In genomic region chr4:107115185-107115847, GRCh38 we compare ENCODE assay signal across 18 cellular contexts.
DNase-seq lines count a peak whose midpoint lies in the region; ATAC-seq and TF ChIP-seq lines count a peak whose summit lies in the region.
"Had no signal": no experiment of that assay in that cellular context is flagged by ENCODE, and none has a peak within 500 bp of the region (broad histone marks: within the 10 kb centered on the region; RNA-seq: fewer than 3 reads in every experiment).

No MANE protein-coding gene starts in this region.

- H3K9me3 ChIP-seq in mammary epithelial cell (replicated peaks; ENCODE audit: insufficient read depth, low read length) = no peaks in the 10 kb centered on the region
- no peaks in the 10 kb centered on the region for H3K9me3 ChIP-seq in CD8-positive, alpha-beta memory T cell (ENCODE audit: low read length)
- H3K9me3 ChIP-seq: A549, upper lobe of left lung had no signal

- H3K4me1 Mint-ChIP-seq in MCF 10A (ENCODE audit: insufficient read depth, unreplicated experiment) (peaks cover 7% of the 10 kb centered on the region), WTC11 (peaks cover 6% of the 10 kb centered on the region)
- no peaks in the 10 kb centered on the region for H3K4me1 Mint-ChIP-seq in CD8-positive, alpha-beta memory T cell
- H3K4me1 Mint-ChIP-seq: activated naive CD8-positive, alpha-beta T cell treated with anti-CD3 and anti-CD28 coated beads, Interleukin-2, amount 10 ng/mL, durations not matched to agents 7 days and 5 days; CD4-positive, alpha-beta memory T cell; stimulated activated naive B cell treated with anti-CD40 and anti-IgM and Interleukin-4, amounts not matched to agents 10 μg/mL and 1 μg/mL and 100 μg/mL, for 72 hours had no signal

- intact Hi-C loops in MCF 10A (cut with micrococcal nuclease) (no loop called here), mammary epithelial cell (cut with micrococcal nuclease) (no loop called here)

- BruUV-seq in MCF 10A (replicated peaks; lab: Mats Ljungman, UMichigan) (no TSS peak), mammary epithelial cell (replicated peaks; lab: Mats Ljungman, UMichigan) (no TSS peak)

- H3K27me3 ChIP-seq in mammary epithelial cell (ENCODE audit: insufficient read depth, low read length) = no peaks in the 10 kb centered on the region
- H3K27me3 ChIP-seq in CD8-positive, alpha-beta memory T cell (ENCODE audit: insufficient read depth, low read length, poor library complexity, severe bottlenecking) = no peaks in the 10 kb centered on the region
- H3K27me3 ChIP-seq: upper lobe of left lung had no signal

- TF ChIP-seq CTCF in MCF 10A (IDR thresholded peaks at IDR 0.05; ENCODE audit: unreplicated experiment) = no peak
- no peak for TF ChIP-seq CTCF in mammary epithelial cell (conservative IDR thresholded peaks at IDR 0.05 in 1 of 2, IDR thresholded peaks at IDR 0.05 in 1 of 2; ENCODE audit: extremely low read depth in 1 of 2, insufficient read depth in 1 of 2, low read depth in 1 of 2, low read length in 2 of 2)
- TF ChIP-seq CTCF in WTC11 (IDR thresholded peaks at IDR 0.05) = no peak
- no peak for TF ChIP-seq CTCF in fibroblast of the aortic adventitia (IDR thresholded peaks at IDR 0.05; ENCODE audit: insufficient read depth, low read length)

- peak; percentile 29 for DNase-seq in MCF 10A (ENCODE audit: unreplicated experiment)
- no peak for DNase-seq in mammary epithelial cell
- DNase-seq in WTC11 (ENCODE audit: low spot score) = no peak
- peak; percentile 72 for DNase-seq in fibroblast of the aortic adventitia (ENCODE audit: low read depth)
- DNase-seq in NCI-H146 treated with DMSO at 0.1 percent for 48 hours (lab: John Stamatoyannopoulos, UW; ENCODE audit: unreplicated experiment) = no peak
- DNase-seq in CD8-positive, alpha-beta memory T cell = no peak
- DNase-seq: activated CD4-positive, alpha-beta memory T cell treated with anti-CD3 and anti-CD28 coated beads for 36 hours; activated naive CD8-positive, alpha-beta T cell treated with anti-CD3 and anti-CD28 coated beads, Interleukin-2, amount 10 ng/mL, durations not matched to agents 7 days and 5 days; activated T-cell treated with anti-CD3 and anti-CD28 coated beads, Interleukin-2, amount 50 U/mL, for 48 hours; CD4-positive, alpha-beta memory T cell; cortex of kidney; erythroblast; left colon; stimulated activated naive B cell treated with anti-CD40 and anti-IgM and Interleukin-4, amounts not matched to agents 10 μg/mL and 1 μg/mL and 100 μg/mL, for 72 hours; upper lobe of left lung had no signal

- no peaks in the 10 kb centered on the region for H3K4me1 ChIP-seq in mammary epithelial cell (ENCODE audit: insufficient read depth, low read length)
- no peaks in the 10 kb centered on the region for H3K4me1 ChIP-seq in urinary bladder (ENCODE audit: insufficient read depth)
- no peaks in the 10 kb centered on the region for H3K4me1 ChIP-seq in CD8-positive, alpha-beta memory T cell (ENCODE audit: insufficient read depth, low read length)
- H3K4me1 ChIP-seq: A549, upper lobe of left lung had no signal

- POLR2A ChIA-PET in MCF 10A (lab: Yijun Ruan, JAX) = interaction anchor here (0.9 kb wide), 1 partner anchor 14 kb away, joined by 3 read pairs; no protein-coding TSS in a partner anchor
- POLR2A ChIA-PET in WTC11 (lab: Charles Lee) = interaction anchor here (0.6 kb wide), 1 partner anchor 9 kb away, joined by 4 read pairs; no protein-coding TSS in a partner anchor
- POLR2A ChIA-PET in CD8-positive, alpha-beta memory T cell (lab: Charles Lee) = no interaction called here

- no peak overlapping the region for H3K4me2 ChIP-seq in mammary epithelial cell (ENCODE audit: insufficient read depth, low read depth, low read length)
- H3K4me2 ChIP-seq: A549 had no signal

- WGBS in mammary epithelial cell (ENCODE audit: low coverage, missing lambda C conversion rate) = 46% methylated on average over 5 of the region's 5 CpGs
- WGBS in urinary bladder = 80% methylated on average over 5 of the region's 5 CpGs

- H3K36me3 Mint-ChIP-seq in MCF 10A (ENCODE audit: insufficient read depth, unreplicated experiment) (no peaks in the 10 kb centered on the region), WTC11 (peaks cover 12% of the 10 kb centered on the region)
- no peaks in the 10 kb centered on the region for H3K36me3 Mint-ChIP-seq in CD8-positive, alpha-beta memory T cell
- H3K36me3 Mint-ChIP-seq: activated CD4-positive, alpha-beta memory T cell treated with anti-CD3 and anti-CD28 coated beads for 36 hours; activated naive CD8-positive, alpha-beta T cell treated with anti-CD3 and anti-CD28 coated beads, Interleukin-2, amount 10 ng/mL, durations not matched to agents 7 days and 5 days; CD4-positive, alpha-beta memory T cell; stimulated activated naive B cell treated with anti-CD40 and anti-IgM and Interleukin-4, amounts not matched to agents 10 μg/mL and 1 μg/mL and 100 μg/mL, for 72 hours had no signal

- peaks cover 19% of the 10 kb centered on the region for H3K9me3 Mint-ChIP-seq in MCF 10A (ENCODE audit: unreplicated experiment)
- H3K9me3 Mint-ChIP-seq in WTC11 = peaks cover 33% of the 10 kb centered on the region
- peaks cover 0 to 3% (median 2%) of the 10 kb centered on the region in 5 donors for H3K9me3 Mint-ChIP-seq in CD8-positive, alpha-beta memory T cell
- H3K9me3 Mint-ChIP-seq: activated CD4-positive, alpha-beta memory T cell treated with anti-CD3 and anti-CD28 coated beads for 36 hours had no signal

- H3K27me3 Mint-ChIP-seq in MCF 10A (ENCODE audit: insufficient read depth, unreplicated experiment) (no peaks in the 10 kb centered on the region), WTC11 (ENCODE audit: low read depth) (no peaks in the 10 kb centered on the region)
- H3K27me3 Mint-ChIP-seq in CD8-positive, alpha-beta memory T cell = no peaks in the 10 kb centered on the region
- H3K27me3 Mint-ChIP-seq: activated CD4-positive, alpha-beta memory T cell treated with anti-CD3 and anti-CD28 coated beads for 36 hours; activated naive CD8-positive, alpha-beta T cell treated with anti-CD3 and anti-CD28 coated beads, Interleukin-2, amount 10 ng/mL, durations not matched to agents 7 days and 5 days; CD4-positive, alpha-beta memory T cell; stimulated activated naive B cell treated with anti-CD40 and anti-IgM and Interleukin-4, amounts not matched to agents 10 μg/mL and 1 μg/mL and 100 μg/mL, for 72 hours had no signal

- CTCF ChIA-PET in MCF 10A (lab: Yijun Ruan, JAX) = interaction anchor here (0.7 to 1.3 kb wide), 3 partner anchors 21 to 142 kb away, joined by 3 to 5 read pairs (median 3); no protein-coding TSS in a partner anchor
- CTCF ChIA-PET in mammary epithelial cell (lab: Charles Lee; ENCODE audit: low non-redundant PET) = no interaction called here
- CTCF ChIA-PET in WTC11 (lab: Charles Lee) = no interaction called here
- CTCF ChIA-PET in CD8-positive, alpha-beta memory T cell (lab: Charles Lee) = no interaction called here

- H2AFZ ChIP-seq in mammary epithelial cell (ENCODE audit: low read depth, low read length) = no peak overlapping the region

- H3K4me3 ChIP-seq in mammary epithelial cell (replicated peaks in 1 of 3; ENCODE audit: insufficient read depth in 1 of 3, low read depth in 2 of 3, low read length in 3 of 3) = no peak overlapping the region
- no peak overlapping the region for H3K4me3 ChIP-seq in fibroblast of the aortic adventitia (ENCODE audit: low read depth, low read length)
- no peak overlapping the region for H3K4me3 ChIP-seq in urinary bladder (ENCODE audit: low read depth, low read length)
- no peak overlapping the region for H3K4me3 ChIP-seq in CD8-positive, alpha-beta memory T cell (ENCODE audit: low read length)
- H3K4me3 ChIP-seq: A549, upper lobe of left lung had no signal

- ATAC-seq in WTC11 = peak; percentile 46; the same call in 1 of the 2 replicates
- no peak for ATAC-seq in GM21423 (IDR thresholded peaks at IDR 0.05; ENCODE audit: unreplicated experiment)
- ATAC-seq: A549; left colon; stimulated activated naive B cell treated with anti-CD40 and anti-IgM and Interleukin-4, amounts not matched to agents 10 μg/mL and 1 μg/mL and 100 μg/mL, for 72 hours had no signal

- H3K9ac ChIP-seq in mammary epithelial cell (ENCODE audit: insufficient read depth, low read length) = no peak overlapping the region

- H3K79me2 ChIP-seq in mammary epithelial cell (ENCODE audit: insufficient read depth, low read length) = no peaks in the 10 kb centered on the region

- no peak overlapping the region for H3K27ac Mint-ChIP-seq in MCF 10A (ENCODE audit: low read depth, unreplicated experiment)
- no peak overlapping the region for H3K27ac Mint-ChIP-seq in WTC11
- H3K27ac Mint-ChIP-seq in CD8-positive, alpha-beta memory T cell = no peak overlapping the region
- H3K27ac Mint-ChIP-seq: activated CD4-positive, alpha-beta memory T cell treated with anti-CD3 and anti-CD28 coated beads for 36 hours; activated naive CD8-positive, alpha-beta T cell treated with anti-CD3 and anti-CD28 coated beads, Interleukin-2, amount 10 ng/mL, durations not matched to agents 7 days and 5 days; CD4-positive, alpha-beta memory T cell; stimulated activated naive B cell treated with anti-CD40 and anti-IgM and Interleukin-4, amounts not matched to agents 10 μg/mL and 1 μg/mL and 100 μg/mL, for 72 hours had no signal

- dilution Hi-C loops in mammary epithelial cell (cut with HindIII; ENCODE audit: low sequenced_read_pairs) = no loop called here

- H3K27ac ChIP-seq in mammary epithelial cell (ENCODE audit: insufficient read depth, low read depth, low read length) = no peak overlapping the region
- peak overlapping the region; percentile 32 for H3K27ac ChIP-seq in urinary bladder (ENCODE audit: low read depth)
- H3K27ac ChIP-seq in CD8-positive, alpha-beta memory T cell (ENCODE audit: low read depth, low read length) = no peak overlapping the region
- H3K27ac ChIP-seq: A549, upper lobe of left lung had no signal

- H3K4me3 Mint-ChIP-seq in MCF 10A (ENCODE audit: unreplicated experiment) (no peak overlapping the region), WTC11 (no peak overlapping the region)
- no peak overlapping the region for H3K4me3 Mint-ChIP-seq in CD8-positive, alpha-beta memory T cell
- H3K4me3 Mint-ChIP-seq: activated CD4-positive, alpha-beta memory T cell treated with anti-CD3 and anti-CD28 coated beads for 36 hours; activated naive CD8-positive, alpha-beta T cell treated with anti-CD3 and anti-CD28 coated beads, Interleukin-2, amount 10 ng/mL, durations not matched to agents 7 days and 5 days; CD4-positive, alpha-beta memory T cell; stimulated activated naive B cell treated with anti-CD40 and anti-IgM and Interleukin-4, amounts not matched to agents 10 μg/mL and 1 μg/mL and 100 μg/mL, for 72 hours had no signal

- H4K20me1 ChIP-seq in mammary epithelial cell (ENCODE audit: insufficient read depth, low read length) = no peaks in the 10 kb centered on the region

- H3K36me3 ChIP-seq in mammary epithelial cell (ENCODE audit: insufficient read depth, low read length) = no peaks in the 10 kb centered on the region
- no peaks in the 10 kb centered on the region for H3K36me3 ChIP-seq in urinary bladder (ENCODE audit: insufficient read depth)
- H3K36me3 ChIP-seq in CD8-positive, alpha-beta memory T cell (ENCODE audit: insufficient read depth, low read length) = no peaks in the 10 kb centered on the region
- H3K36me3 ChIP-seq: upper lobe of left lung had no signal

- in situ Hi-C loops in mammary epithelial cell (cut with MboI; ENCODE audit: low sequenced_read_pairs in 2 of 2) = no loop called here

Comparison
In these comparisons a context has a peak if more than half of its experiments do, and no peak if none do; other contexts are left out.
1. DNase-seq: peak in MCF 10A (single experiment) and fibroblast of the aortic adventitia (single experiment); none in mammary epithelial cell (single experiment), WTC11 (single experiment), NCI-H146 treated with DMSO at 0.1 percent for 48 hours (single experiment) and CD8-positive, alpha-beta memory T cell (0 of 5).